Comparison of ENCODE assay signal across 18 cellular contexts in the genomic region with DNA sequence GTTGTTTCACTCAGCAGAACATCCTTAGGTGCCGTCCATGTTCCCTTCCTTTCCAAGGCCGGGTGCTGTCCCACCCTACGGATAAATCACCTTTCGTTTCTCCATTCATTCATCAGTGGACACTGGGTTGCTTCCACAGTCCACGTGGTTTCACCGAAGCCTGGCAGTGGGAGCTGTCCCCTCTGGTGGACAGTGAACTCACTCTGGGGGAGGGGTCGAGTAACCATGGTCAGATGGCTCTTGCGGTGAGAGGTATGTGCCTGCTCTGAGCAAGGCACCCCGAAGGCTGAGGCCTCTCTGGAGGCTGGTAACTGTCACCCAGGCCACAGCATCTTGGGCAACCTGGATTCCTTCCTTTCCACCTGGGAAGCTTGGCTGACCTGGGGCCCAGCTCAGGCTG.
DNase-seq lines count a peak whose midpoint lies in the region; TF ChIP-seq lines count a peak whose summit lies in the region.
"Had no signal": no experiment of that assay in that cellular context is flagged by ENCODE, and none has a peak within 500 bp of the region (broad histone marks: within the 10 kb centered on the region; RNA-seq: fewer than 3 reads in every experiment).

No MANE protein-coding gene starts in this region.

- peaks cover 4% of the 10 kb centered on the region for H3K27me3 Mint-ChIP-seq in T-helper 2 cell treated with Interferon-gamma antibody and Interleukin-4, amounts not matched to agents 5 μg/mL and 100 μg/mL, for 36 hours (ENCODE audit: low read depth)
- H3K27me3 Mint-ChIP-seq in osteocyte (ENCODE audit: unreplicated experiment) = peaks cover 29% of the 10 kb centered on the region

- WGBS in mesenchymal stem cell = 96% methylated on average over 9 of the region's 9 CpGs

- no peak overlapping the region for H2BK12ac ChIP-seq in mesenchymal stem cell (ENCODE audit: low read length in 2 of 2)

- peaks cover 32% of the 10 kb centered on the region for H3K4me1 ChIP-seq in adipocyte (ENCODE audit: control insufficient read depth, insufficient read depth, low read length)
- H3K4me1 ChIP-seq in mesenchymal stem cell (ENCODE audit: control insufficient read depth, insufficient read depth, low read depth, low read length) = no peaks in the 10 kb centered on the region
- H3K4me1 ChIP-seq: Caco-2 had no signal

- no peak overlapping the region for H2AFZ ChIP-seq in mesenchymal stem cell (ENCODE audit: low read depth, low read length)
- H2AFZ ChIP-seq: PC-9 had no signal

- H3K27ac ChIP-seq in mesenchymal stem cell (ENCODE audit: low read length, poor library complexity, severe bottlenecking) = no peak overlapping the region
- H3K27ac ChIP-seq: PC-9 had no signal

- no peak overlapping the region for H3K23ac ChIP-seq in mesenchymal stem cell (ENCODE audit: low read length in 2 of 2)

- H3K27me3 ChIP-seq in adipocyte (replicated peaks; ENCODE audit: control insufficient read depth, insufficient read depth, low read length) (no peaks in the 10 kb centered on the region), mesenchymal stem cell (ENCODE audit: control insufficient read depth in 1 of 2, insufficient read depth in 1 of 2, low read length in 2 of 2) (peaks cover 0 to 28% of the 10 kb centered on the region in 2 experiments)

- no peak overlapping the region for H3K4me3 Mint-ChIP-seq in T-helper 2 cell treated with Interferon-gamma antibody and Interleukin-4, amounts not matched to agents 5 μg/mL and 100 μg/mL, for 36 hours
- no peak overlapping the region for H3K4me3 Mint-ChIP-seq in osteocyte (ENCODE audit: unreplicated experiment)
- H3K4me3 Mint-ChIP-seq: CD4-positive, CD25-positive, alpha-beta regulatory T cell had no signal

- no peak overlapping the region for H3K27ac Mint-ChIP-seq in T-helper 2 cell treated with Interferon-gamma antibody and Interleukin-4, amounts not matched to agents 5 μg/mL and 100 μg/mL, for 36 hours
- no peak overlapping the region for H3K27ac Mint-ChIP-seq in osteocyte (ENCODE audit: unreplicated experiment)
- H3K27ac Mint-ChIP-seq: CD4-positive, CD25-positive, alpha-beta regulatory T cell had no signal

- H3K4ac ChIP-seq in mesenchymal stem cell (ENCODE audit: low read depth in 1 of 2, low read length in 2 of 2) = no peak overlapping the region

- peak; percentile 68 for DNase-seq in AG08395 (ENCODE audit: low spot score)
- peak; percentile 65 for DNase-seq in ELR (ENCODE audit: low read depth)
- no peak for DNase-seq in adipocyte (ENCODE audit: low read depth)
- DNase-seq in mesenchymal stem cell = no peak
- DNase-seq in T-helper 2 cell treated with Interferon-gamma antibody and Interleukin-4, amounts not matched to agents 5 μg/mL and 100 μg/mL, for 36 hours (ENCODE audit: low spot score) = no peak
- DNase-seq in SKM-1 treated with dmso at 0.1 percent for 144 hours (lab: John Stamatoyannopoulos, UW; ENCODE audit: unreplicated experiment) = no peak
- DNase-seq in stimulated activated CD4-positive, alpha-beta T cell treated with anti-CD3 and anti-CD28 coated beads, Interleukin-4, amount 100 ng/mL, for 1 hour = no peak
- DNase-seq in osteocyte (ENCODE audit: extremely low spot score, unreplicated experiment) = no peak
- DNase-seq: Caco-2; CD4-positive, CD25-positive, alpha-beta regulatory T cell; DMS153; NCI-H1436; NCI-H2081 treated with DMSO at 0.1 percent for 48 hours; NCI-H510A treated with DMSO at 0.1 percent for 48 hours; NCI-H82; PC-9 had no signal

- H2BK5ac ChIP-seq in mesenchymal stem cell (ENCODE audit: low read depth, low read length, poor library complexity, severe bottlenecking) = no peak overlapping the region

- H4K91ac ChIP-seq in mesenchymal stem cell (ENCODE audit: low read length) = no peak overlapping the region

- no peak overlapping the region for H2BK15ac ChIP-seq in mesenchymal stem cell (ENCODE audit: low read depth, poor library complexity, severe bottlenecking)

- TF ChIP-seq CTCF in osteocyte (IDR thresholded peaks at IDR 0.05) = no peak

- H2BK120ac ChIP-seq in mesenchymal stem cell (ENCODE audit: low read depth, low read length) = no peak overlapping the region

- H3K9ac ChIP-seq in adipocyte (ENCODE audit: low read length) (peak overlapping the region; percentile 88), mesenchymal stem cell (ENCODE audit: low read length) (peak overlapping the region; percentile 95)

- H3K14ac ChIP-seq in mesenchymal stem cell (ENCODE audit: low read length in 2 of 2) = no peak overlapping the region

- no peaks in the 10 kb centered on the region for H3K36me3 Mint-ChIP-seq in T-helper 2 cell treated with Interferon-gamma antibody and Interleukin-4, amounts not matched to agents 5 μg/mL and 100 μg/mL, for 36 hours (ENCODE audit: low read depth)
- no peaks in the 10 kb centered on the region for H3K36me3 Mint-ChIP-seq in osteocyte (ENCODE audit: unreplicated experiment)
- H3K36me3 Mint-ChIP-seq: CD4-positive, CD25-positive, alpha-beta regulatory T cell had no signal

- H3K18ac ChIP-seq in mesenchymal stem cell (ENCODE audit: low read depth in 1 of 2, low read length in 2 of 2) = no peak overlapping the region

- H3K4me2 ChIP-seq in mesenchymal stem cell (ENCODE audit: low read length, poor library complexity, severe bottlenecking) = no peak overlapping the region
- H3K4me2 ChIP-seq: PC-9 had no signal

- H3K9me3 Mint-ChIP-seq in T-helper 2 cell treated with Interferon-gamma antibody and Interleukin-4, amounts not matched to agents 5 μg/mL and 100 μg/mL, for 36 hours = no peaks in the 10 kb centered on the region
- peaks cover 4% of the 10 kb centered on the region for H3K9me3 Mint-ChIP-seq in osteocyte (ENCODE audit: unreplicated experiment)

- H4K8ac ChIP-seq in mesenchymal stem cell (ENCODE audit: low read length) = no peak overlapping the region

- H2AK5ac ChIP-seq in mesenchymal stem cell (ENCODE audit: low read length, severe bottlenecking) = no peak overlapping the region

- peaks cover 1% of the 10 kb centered on the region for H3K4me1 Mint-ChIP-seq in T-helper 2 cell treated with Interferon-gamma antibody and Interleukin-4, amounts not matched to agents 5 μg/mL and 100 μg/mL, for 36 hours (ENCODE audit: low read depth)
- peaks cover 8% of the 10 kb centered on the region for H3K4me1 Mint-ChIP-seq in osteocyte (ENCODE audit: unreplicated experiment)
- H3K4me1 Mint-ChIP-seq: CD4-positive, CD25-positive, alpha-beta regulatory T cell had no signal

- H3K36me3 ChIP-seq in adipocyte (ENCODE audit: control insufficient read depth, insufficient read depth, low read length, severe bottlenecking) (no peaks in the 10 kb centered on the region), mesenchymal stem cell (ENCODE audit: control insufficient read depth in 1 of 2, insufficient read depth in 2 of 2, low read depth in 1 of 2, low read length in 2 of 2) (no peaks in the 10 kb centered on the region)

- H3K4me3 ChIP-seq in adipocyte (ENCODE audit: low read length) (peak overlapping the region; percentile 75), mesenchymal stem cell (ENCODE audit: insufficient read depth in 1 of 2, low read depth in 1 of 2, low read length in 2 of 2) (peak overlapping the region in 1 of 2 experiments; percentile 71)
- H3K4me3 ChIP-seq: GM12878, K562, PC-9 had no signal

- H3K9me3 ChIP-seq in adipocyte (ENCODE audit: control insufficient read depth, low read length) = no peaks in the 10 kb centered on the region
- H3K9me3 ChIP-seq in mesenchymal stem cell (ENCODE audit: control insufficient read depth, low read length) = no peaks in the 10 kb centered on the region
- H3K9me3 ChIP-seq: Caco-2 had no signal

- H3K79me1 ChIP-seq in mesenchymal stem cell (replicated peaks; ENCODE audit: low read length, poor library complexity, severe bottlenecking) = no peaks in the 10 kb centered on the region

Comparison
In these comparisons a context has a peak if more than half of its experiments do, and no peak if none do; other contexts are left out.
1. DNase-seq: peak in AG08395 (single experiment) and ELR (single experiment); none in adipocyte (single experiment), mesenchymal stem cell (single experiment), T-helper 2 cell treated with Interferon-gamma antibody and Interleukin-4, amounts not matched to agents 5 μg/mL and 100 μg/mL, for 36 hours (single experiment), SKM-1 treated with dmso at 0.1 percent for 144 hours (single experiment), stimulated activated CD4-positive, alpha-beta T cell treated with anti-CD3 and anti-CD28 coated beads, Interleukin-4, amount 100 ng/mL, for 1 hour (single experiment) and osteocyte (single experiment).